ENCODE assay signal across 1 cellular context in genomic region chr10:71234970-71235681, GRCh38.
TF ChIP-seq lines count a peak whose summit lies in the region.

No MANE protein-coding gene starts in this region.

TF ChIP-seq in SK-N-SH, 30 proteins besides CTCF, POLR2A, EP300 and RAD21 (continued from another document):
- TF ChIP-seq NFIC (IDR thresholded peaks at IDR 0.05; ENCODE audit: borderline replicate concordance) = peak; percentile 48; the same call in 1 of the 2 replicates
- TF ChIP-seq FOSL2 (IDR thresholded peaks at IDR 0.05; ENCODE audit: borderline replicate concordance, low read depth) = no peak
- peak; percentile 99 for TF ChIP-seq GATA2 (CRISPR knock-in tag; IDR thresholded peaks at IDR 0.05)
- TF ChIP-seq RXRA (IDR thresholded peaks at IDR 0.05; ENCODE audit: borderline replicate concordance, low read depth) = 0 out of 2 replicates have a peak, but pooled peaks have one; percentile 7
- TF ChIP-seq GABPA (IDR thresholded peaks at IDR 0.05; ENCODE audit: low read depth) = no peak
- TF ChIP-seq, protein P1, sequence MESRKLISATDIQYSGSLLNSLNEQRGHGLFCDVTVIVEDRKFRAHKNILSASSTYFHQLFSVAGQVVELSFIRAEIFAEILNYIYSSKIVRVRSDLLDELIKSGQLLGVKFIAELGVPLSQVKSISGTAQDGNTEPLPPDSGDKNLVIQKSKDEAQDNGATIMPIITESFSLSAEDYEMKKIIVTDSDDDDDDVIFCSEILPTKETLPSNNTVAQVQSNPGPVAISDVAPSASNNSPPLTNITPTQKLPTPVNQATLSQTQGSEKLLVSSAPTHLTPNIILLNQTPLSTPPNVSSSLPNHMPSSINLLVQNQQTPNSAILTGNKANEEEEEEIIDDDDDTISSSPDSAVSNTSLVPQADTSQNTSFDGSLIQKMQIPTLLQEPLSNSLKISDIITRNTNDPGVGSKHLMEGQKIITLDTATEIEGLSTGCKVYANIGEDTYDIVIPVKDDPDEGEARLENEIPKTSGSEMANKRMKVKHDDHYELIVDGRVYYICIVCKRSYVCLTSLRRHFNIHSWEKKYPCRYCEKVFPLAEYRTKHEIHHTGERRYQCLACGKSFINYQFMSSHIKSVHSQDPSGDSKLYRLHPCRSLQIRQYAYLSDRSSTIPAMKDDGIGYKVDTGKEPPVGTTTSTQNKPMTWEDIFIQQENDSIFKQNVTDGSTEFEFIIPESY (IDR thresholded peaks at IDR 0.05; ENCODE audit: borderline replicate concordance, low read depth) = no peak
- TF ChIP-seq FOXM1 (IDR thresholded peaks at IDR 0.05; ENCODE audit: low read depth) = no peak; the same call in 1 of the 2 replicates
- peak; percentile 16; the same call in 1 of the 2 replicates for TF ChIP-seq JUND (IDR thresholded peaks at IDR 0.05)
- 0 out of 2 replicates have a peak, but pooled peaks have one; percentile 12 for TF ChIP-seq MAX (IDR thresholded peaks at IDR 0.05; ENCODE audit: low read depth)
- TF ChIP-seq MXI1 (IDR thresholded peaks at IDR 0.05; ENCODE audit: low read depth, low read length) = peak; percentile 84
- no peak for TF ChIP-seq USF2 (IDR thresholded peaks at IDR 0.05; ENCODE audit: borderline replicate concordance, low read depth, low read length)
- TF ChIP-seq, protein P2, sequence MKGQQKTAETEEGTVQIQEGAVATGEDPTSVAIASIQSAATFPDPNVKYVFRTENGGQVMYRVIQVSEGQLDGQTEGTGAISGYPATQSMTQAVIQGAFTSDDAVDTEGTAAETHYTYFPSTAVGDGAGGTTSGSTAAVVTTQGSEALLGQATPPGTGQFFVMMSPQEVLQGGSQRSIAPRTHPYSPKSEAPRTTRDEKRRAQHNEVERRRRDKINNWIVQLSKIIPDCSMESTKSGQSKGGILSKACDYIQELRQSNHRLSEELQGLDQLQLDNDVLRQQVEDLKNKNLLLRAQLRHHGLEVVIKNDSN (IDR thresholded peaks at IDR 0.05; ENCODE audit: borderline replicate concordance, low read depth) = no peak
- TF ChIP-seq, protein P3, sequence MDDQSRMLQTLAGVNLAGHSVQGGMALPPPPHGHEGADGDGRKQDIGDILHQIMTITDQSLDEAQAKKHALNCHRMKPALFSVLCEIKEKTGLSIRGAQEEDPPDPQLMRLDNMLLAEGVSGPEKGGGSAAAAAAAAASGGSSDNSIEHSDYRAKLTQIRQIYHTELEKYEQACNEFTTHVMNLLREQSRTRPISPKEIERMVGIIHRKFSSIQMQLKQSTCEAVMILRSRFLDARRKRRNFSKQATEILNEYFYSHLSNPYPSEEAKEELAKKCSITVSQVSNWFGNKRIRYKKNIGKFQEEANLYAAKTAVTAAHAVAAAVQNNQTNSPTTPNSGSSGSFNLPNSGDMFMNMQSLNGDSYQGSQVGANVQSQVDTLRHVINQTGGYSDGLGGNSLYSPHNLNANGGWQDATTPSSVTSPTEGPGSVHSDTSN (IDR thresholded peaks at IDR 0.05) = peak; percentile 62
- TF ChIP-seq YY1 (IDR thresholded peaks at IDR 0.05; ENCODE audit: low read depth) = no peak
- no peak for TF ChIP-seq MEF2A (IDR thresholded peaks at IDR 0.05; ENCODE audit: borderline replicate concordance, low read depth)
- peak; percentile 82 for TF ChIP-seq TCF12 (IDR thresholded peaks at IDR 0.05)
- TF ChIP-seq TAF1 (IDR thresholded peaks at IDR 0.05; ENCODE audit: borderline replicate concordance, low read depth, low read length) = peak; percentile 29; the same call in 1 of the 2 replicates
